In genomic region chr16:23182206-23182674, GRCh38 we compare ENCODE assay signal across 8 cellular contexts. TPM values are rescaled to one million over a fixed set of nuclear protein-coding genes. Genes with fewer than 3 reads are reported as not detected.
A peak's percentile ranks its signal among the peaks of the same experiment; 100 is the strongest.
DNase-seq lines count a peak whose midpoint lies in the region; ATAC-seq and TF ChIP-seq lines count a peak whose summit lies in the region.

No MANE protein-coding gene starts in this region.

- intact Hi-C loops in lower leg skin (cut with DNase I; ENCODE audit: low total_unique reads): loop anchor here (2.0 kb wide), 1 partner anchor 251 kb away; no protein-coding TSS in a partner anchor

- no peaks in the 10 kb centered on the region for H3K36me3 ChIP-seq in ACC112 (ENCODE audit: insufficient read depth, low read length)

- TF ChIP-seq POLR2A in lower leg skin (IDR thresholded peaks at IDR 0.05): no peak

- H3K79me2 ChIP-seq in ACC112 (ENCODE audit: control insufficient read depth, insufficient read depth, low read length, unreplicated experiment): no peaks in the 10 kb centered on the region

- 9% methylated on average over 13 to 15 of the region's 33 CpGs for WGBS in lower leg skin, 2 donors

- H2AFZ ChIP-seq in ACC112 (ENCODE audit: low read length, unreplicated experiment): no peak overlapping the region

- DNase-seq in NCI-H345 treated with DMSO at 0.1 percent for 48 hours (lab: John Stamatoyannopoulos, UW; ENCODE audit: unreplicated experiment): peak; percentile 69
- DNase-seq in activated CD4-positive, alpha-beta T cell treated with anti-CD3 and anti-CD28 coated beads, Interleukin-2, amount 50 U/mL, for 48 hours: peak; percentile 69 to 78
- peak; percentile 88 for DNase-seq in ecto neural progenitor cell (ENCODE audit: low spot score)
- DNase-seq in lower leg skin (ENCODE audit: low spot score in 2 of 2): peak; percentile 65 to 94
- DNase-seq in stimulated activated CD4-positive, alpha-beta T cell treated with anti-CD3 and anti-CD28 coated beads, TNF-alpha, amount 100 ng/mL, for 48 hours (ENCODE audit: low read depth in 3 of 3): peak; percentile 43 to 64 (median 58)

- H3K27me3 ChIP-seq in ACC112 (ENCODE audit: insufficient read depth, low read length): peaks cover 91% of the 10 kb centered on the region

- ATAC-seq in GM18867 (IDR thresholded peaks at IDR 0.05; ENCODE audit: unreplicated experiment) (peak; percentile 91), HG03175 (IDR thresholded peaks at IDR 0.05; ENCODE audit: unreplicated experiment) (peak; percentile 92)

- no peak overlapping the region for H3K27ac ChIP-seq in ACC112 (ENCODE audit: low read depth, low read length)

- H3K4me3 ChIP-seq in ACC112 (ENCODE audit: low read depth, low read length) (0 out of 2 replicates have a peak overlapping the region, but pooled peaks have one; percentile 19), lower leg skin (ENCODE audit: low read depth, poor library complexity, severe bottlenecking) (no peak overlapping the region)

- no peaks in the 10 kb centered on the region for H3K4me1 ChIP-seq in ACC112 (ENCODE audit: control insufficient read depth, insufficient read depth, low read length, unreplicated experiment)

- TF ChIP-seq CTCF in lower leg skin (IDR thresholded peaks at IDR 0.05): peak in 2 of 3 donors; percentile 31 to 42

RNA-seq across cellular contexts. Expression of gene SCNN1G, which starts 0.3 kb away (rescaled TPM):
- 10 to 100 TPM in 3 of 4 donors, 1 to 10 TPM in 1; 5.8 to 39.3 (median 15.2) TPM for total RNA-seq in lower leg skin

RNA-seq across cellular contexts. Expression of gene USP31, which starts 33.0 kb away (rescaled TPM):
- total RNA-seq in lower leg skin: 10 to 100 TPM; 11.3 to 41.1 (median 15.6) TPM
